Comparison of ENCODE assay signal across 28 cellular contexts in genomic region chr3:173019378-173019777, GRCh38.
DNase-seq lines count a peak whose midpoint lies in the region; ATAC-seq, FAIRE-seq and TF ChIP-seq lines count a peak whose summit lies in the region.
"Had no signal": no experiment of that assay in that cellular context is flagged by ENCODE, and none has a peak within 500 bp of the region (broad histone marks: within the 10 kb centered on the region; RNA-seq: fewer than 3 reads in every experiment).

No MANE protein-coding gene starts in this region.

- no peak overlapping the region for H3K4me3 ChIP-seq in HUES64 (ENCODE audit: low read length)
- H3K4me3 ChIP-seq in iPS-20b (ENCODE audit: low read length), result peak overlapping the region; percentile 14; the same call in 1 of the 2 replicates
- H3K4me3 ChIP-seq: BLaER1, GM12878 had no signal

- H2BK12ac ChIP-seq in H9 (ENCODE audit: insufficient read length, low read depth, low read length), result no peak overlapping the region

- H3K9me3 ChIP-seq in H9 (ENCODE audit: control insufficient read depth, low read depth, low read length) (no peaks in the 10 kb centered on the region), HUES64 (ENCODE audit: insufficient read depth, low read depth, low read length) (no peaks in the 10 kb centered on the region), iPS-20b (ENCODE audit: insufficient read depth, low read depth, low read length) (no peaks in the 10 kb centered on the region)
- H3K9me3 ChIP-seq: BE2C, BLaER1 had no signal

- no peak overlapping the region for H4K91ac ChIP-seq in H9 (ENCODE audit: insufficient read length, low read depth, low read length)

- H3K27ac ChIP-seq in H9 (ENCODE audit: insufficient read length, low read depth, low read length) (peak overlapping the region; percentile 65), HUES64 (ENCODE audit: low read depth, low read length) (peak overlapping the region; percentile 7; the same call in 1 of the 2 replicates), iPS-20b (ENCODE audit: low read length) (no peak overlapping the region)
- H3K27ac ChIP-seq: BLaER1 had no signal

- H2BK120ac ChIP-seq in H9 (ENCODE audit: low read depth, low read length, poor library complexity, severe bottlenecking), result no peak overlapping the region

- no peak overlapping the region for H3K18ac ChIP-seq in H9 (ENCODE audit: insufficient read length, low read depth, low read length)

- no peak overlapping the region for H4K5ac ChIP-seq in H9 (ENCODE audit: insufficient read length, low read depth, low read length)

- H3K4ac ChIP-seq in H9 (ENCODE audit: low read depth, low read length), result no peak overlapping the region

- FAIRE-seq in H54 (lab: Jason Lieb, UNC) (no peak), GM12892 (lab: Jason Lieb, UNC) (no peak)
- FAIRE-seq: A204.1, GM12878, GM18507 had no signal

- H3K36me3 Mint-ChIP-seq in H9 (ENCODE audit: insufficient read depth in 1 of 3, low read depth in 3 of 3) (no peaks in the 10 kb centered on the region), WTC11 (peaks cover 2% of the 10 kb centered on the region; the same call in 1 of the 2 replicates)
- H3K36me3 Mint-ChIP-seq: CD14-positive monocyte; CD4-positive, alpha-beta memory T cell; CD4-positive, CD25-positive, alpha-beta regulatory T cell; CD8-positive, alpha-beta memory T cell had no signal

- H3K27me3 Mint-ChIP-seq in H9 (ENCODE audit: low read depth), result no peaks in the 10 kb centered on the region
- no peaks in the 10 kb centered on the region for H3K27me3 Mint-ChIP-seq in WTC11 (ENCODE audit: low read depth)
- H3K27me3 Mint-ChIP-seq: CD4-positive, CD25-positive, alpha-beta regulatory T cell; CD8-positive, alpha-beta memory T cell had no signal

- H3K27me3 ChIP-seq in H9 (ENCODE audit: insufficient read depth, low read length), result no peaks in the 10 kb centered on the region
- no peaks in the 10 kb centered on the region for H3K27me3 ChIP-seq in HUES64 (ENCODE audit: insufficient read depth, low read length)
- no peaks in the 10 kb centered on the region for H3K27me3 ChIP-seq in iPS-20b (ENCODE audit: insufficient read depth, low read length)
- H3K27me3 ChIP-seq: BE2C, BLaER1 had no signal

- H3K9ac ChIP-seq in H9 (ENCODE audit: extremely low read depth, insufficient read length, low read length) (no peak overlapping the region), HUES64 (ENCODE audit: low read depth, low read length) (no peak overlapping the region), iPS-20b (ENCODE audit: low read depth, low read length) (no peak overlapping the region)
- H3K9ac ChIP-seq: BLaER1 had no signal

- ATAC-seq in WTC11, result peak; percentile 47
- no peak for ATAC-seq in GM21529 (IDR thresholded peaks at IDR 0.05; ENCODE audit: unreplicated experiment)
- ATAC-seq: GM12878 had no signal

- no peak overlapping the region for H2AFZ ChIP-seq in H9 (ENCODE audit: low read length)

- no peak overlapping the region for H2BK15ac ChIP-seq in H9 (ENCODE audit: low read depth, low read length)

- TF ChIP-seq POLR2A in H54 (IDR thresholded peaks at IDR 0.05; ENCODE audit: low read depth, low read length) (no peak), GM12892 (IDR thresholded peaks at IDR 0.05; ENCODE audit: low read depth, low read length) (no peak)

- peaks cover 5% of the 10 kb centered on the region for H3K4me1 ChIP-seq in H9 (ENCODE audit: insufficient read depth, low read length)
- peaks cover 22% of the 10 kb centered on the region for H3K4me1 ChIP-seq in HUES64 (ENCODE audit: insufficient read depth, low read length)
- peaks cover 12% of the 10 kb centered on the region; the same call in 1 of the 2 replicates for H3K4me1 ChIP-seq in iPS-20b (ENCODE audit: insufficient read depth, low read length)
- H3K4me1 ChIP-seq: BE2C, BLaER1 had no signal

- no peak overlapping the region for H2BK5ac ChIP-seq in H9 (ENCODE audit: insufficient read length, low read length)

- no peak overlapping the region for H3K56ac ChIP-seq in H9 (ENCODE audit: insufficient read length, low read depth, low read length)

- POLR2A ChIA-PET in WTC11 (lab: Charles Lee), result no interaction called here

- in situ Hi-C loops in GM13977 (cut with MboI; ENCODE audit: low pct_unique_long_range_greater_than_20kb, low sequenced_read_pairs, unreplicated experiment), result no loop called here

- no peaks in the 10 kb centered on the region for H3K79me1 ChIP-seq in H9 (ENCODE audit: insufficient read depth, low read depth, low read length, poor library complexity, severe bottlenecking)

- WGBS in H9 (ENCODE audit: extremely low coverage, insufficient read length, low lambda C conversion rate), result no CpG with 5 or more reads among the region's 5 CpGs
- WGBS in HUES64, result 72% methylated on average over 2 of the region's 5 CpGs

- CTCF ChIA-PET in WTC11 (lab: Charles Lee), result no interaction called here

- no peak overlapping the region for H3T11ph ChIP-seq in H9 (ENCODE audit: low read length)

- no peaks in the 10 kb centered on the region for H3K79me2 ChIP-seq in H9 (ENCODE audit: insufficient read depth, low read length)

- DNase-seq in H9 (no peak), WTC11 (ENCODE audit: low spot score) (no peak), H54 (ENCODE audit: insufficient read length, low spot score) (no peak), GM12892 (ENCODE audit: insufficient read length) (no peak), GM13977 (ENCODE audit: low spot score) (no peak)
- DNase-seq: 8988T; ACHN; BE2C; C1 segment of cervical spinal cord; CD4-positive, alpha-beta memory T cell; CD4-positive, CD25-positive, alpha-beta regulatory T cell; CD8-positive, alpha-beta memory T cell; COR-L47; DMS 273 treated with DMSO at 0.1 percent for 48 hours; DMS153; DMS53; DMS79; DND-41; EL; GDM1 had no signal

- no peaks in the 10 kb centered on the region for H4K20me1 ChIP-seq in H9 (ENCODE audit: control insufficient read depth, insufficient read depth, insufficient read length)
- H4K20me1 ChIP-seq: BLaER1 had no signal

- TF ChIP-seq CTCF in H9 (conservative IDR thresholded peaks at IDR 0.05), result no peak
- TF ChIP-seq CTCF in WTC11 (IDR thresholded peaks at IDR 0.05), result no peak
- no peak for TF ChIP-seq CTCF in GM13977 (IDR thresholded peaks at IDR 0.05; ENCODE audit: extremely low read depth, insufficient read depth, missing control alignments)

- H3K23me2 ChIP-seq in H9 (ENCODE audit: insufficient read length, low read depth, low read length, poor library complexity, severe bottlenecking), result no peaks in the 10 kb centered on the region

- no peak overlapping the region for H3K4me2 ChIP-seq in H9 (ENCODE audit: insufficient read depth, insufficient read length, low read length)
- H3K4me2 ChIP-seq: BLaER1 had no signal

- no peaks in the 10 kb centered on the region; a peak in 1 of 5 replicates for H3K9me3 Mint-ChIP-seq in H9
- H3K9me3 Mint-ChIP-seq in WTC11, result peaks cover 4% of the 10 kb centered on the region; the same call in 1 of the 2 replicates
- H3K9me3 Mint-ChIP-seq: CD14-positive monocyte had no signal

- H2AK5ac ChIP-seq in H9 (ENCODE audit: insufficient read length, low read length), result no peak overlapping the region

- H2BK20ac ChIP-seq in H9 (ENCODE audit: low read depth, low read length, poor library complexity, severe bottlenecking), result no peak overlapping the region

- no peak overlapping the region for H3K14ac ChIP-seq in H9 (ENCODE audit: insufficient read depth, low read length)

- H3K4me1 Mint-ChIP-seq in H9 (peaks cover 31 to 39% of the 10 kb centered on the region in 2 experiments), WTC11 (peaks cover 60% of the 10 kb centered on the region)
- H3K4me1 Mint-ChIP-seq: CD14-positive monocyte; CD4-positive, alpha-beta memory T cell; CD4-positive, CD25-positive, alpha-beta regulatory T cell; CD8-positive, alpha-beta memory T cell had no signal

- no peak overlapping the region for H4K8ac ChIP-seq in H9 (replicated peaks; ENCODE audit: insufficient read length, low read depth, low read length)

- no peak overlapping the region for H3K23ac ChIP-seq in H9 (ENCODE audit: insufficient read length, low read depth, low read length)

- H3K36me3 ChIP-seq in HUES64 (ENCODE audit: insufficient read depth, low read length), result no peaks in the 10 kb centered on the region
- H3K36me3 ChIP-seq in iPS-20b (ENCODE audit: insufficient read depth, low read depth, low read length), result no peaks in the 10 kb centered on the region
- H3K36me3 ChIP-seq: BE2C, BLaER1 had no signal

- H3K27ac Mint-ChIP-seq in H9 (no peak overlapping the region; a peak in 1 of 7 replicates), WTC11 (peak overlapping the region; percentile 87)
- H3K27ac Mint-ChIP-seq: CD14-positive monocyte; CD4-positive, alpha-beta memory T cell; CD4-positive, CD25-positive, alpha-beta regulatory T cell; CD8-positive, alpha-beta memory T cell had no signal

- no peak overlapping the region for H3K4me3 Mint-ChIP-seq in H9
- 0 out of 2 replicates have a peak overlapping the region, but pooled peaks have one; percentile 7 for H3K4me3 Mint-ChIP-seq in WTC11
- H3K4me3 Mint-ChIP-seq: CD14-positive monocyte; CD4-positive, alpha-beta memory T cell; CD8-positive, alpha-beta memory T cell had no signal

TF ChIP-seq in WTC11, 78 proteins besides CTCF, POLR2A, EP300 and RAD21 (continues in another document):
- TF ChIP-seq FOXP4 (CRISPR knock-in tag; IDR thresholded peaks at IDR 0.05) (no peak), CREM (CRISPR knock-in tag; IDR thresholded peaks at IDR 0.05) (no peak)
